ENCODE assay signal across 8 cellular contexts in the genomic region with DNA sequence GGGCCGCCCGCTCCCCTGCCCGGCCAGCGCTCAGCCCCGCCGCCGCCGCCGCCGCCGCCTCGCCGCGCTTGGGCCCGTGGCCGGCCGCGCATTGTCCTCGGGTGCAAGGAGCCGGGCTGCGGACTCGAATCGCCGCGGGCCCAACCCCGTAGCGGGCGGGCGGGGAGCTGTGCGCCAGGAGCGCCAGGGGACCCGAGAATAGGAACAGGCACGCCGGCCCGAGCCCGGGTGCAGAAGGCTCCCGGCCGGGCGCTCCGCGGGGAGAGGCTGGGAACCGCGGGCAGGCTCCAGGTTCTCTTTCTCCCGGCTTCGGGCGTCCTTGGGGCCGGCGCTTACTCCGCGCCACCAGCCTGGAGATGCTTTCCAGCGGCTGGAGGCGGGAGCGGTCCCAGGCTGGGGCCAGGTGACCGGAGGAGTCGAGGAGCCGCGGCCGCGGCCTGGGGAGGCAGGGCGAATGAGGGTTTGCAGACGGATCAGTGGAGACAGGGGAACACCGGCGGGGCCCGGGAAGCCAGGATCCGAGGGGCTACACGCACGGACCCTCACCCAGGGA. TPM values are rescaled to one million over a fixed set of nuclear protein-coding genes. Genes with fewer than 3 reads are reported as not detected.
A peak's percentile ranks its signal among the peaks of the same experiment; 100 is the strongest.
DNase-seq lines count a peak whose midpoint lies in the region; ATAC-seq and TF ChIP-seq lines count a peak whose summit lies in the region.

No MANE protein-coding gene starts in this region.

- no peaks in the 10 kb centered on the region for H4K20me1 ChIP-seq in neural cell (ENCODE audit: insufficient read depth)

- peak overlapping the region; percentile 95 for H3K9ac ChIP-seq in neural cell (ENCODE audit: low read length)

- in situ Hi-C loops in HAP-1 (cut with MboI; ENCODE audit: low sequenced_read_pairs): no loop called here

- no peak for TF ChIP-seq RAD21 in neural cell (conservative IDR thresholded peaks at IDR 0.05)

- peak overlapping the region; percentile 92 for H3K27ac ChIP-seq in neural cell (ENCODE audit: low read length)

- POLR2A ChIA-PET in activated CD8-positive, alpha-beta T cell treated with anti-CD3 and anti-CD28 coated beads, Interleukin-2, amount 10 ng/mL, durations not matched to agents 7 days and 5 days (lab: Charles Lee): no interaction called here

- H3K4me1 ChIP-seq in HAP-1: peaks cover 35% of the 10 kb centered on the region

- peaks cover 73% of the 10 kb centered on the region for H3K27me3 Mint-ChIP-seq in activated CD8-positive, alpha-beta T cell treated with anti-CD3 and anti-CD28 coated beads, Interleukin-2, amount 10 ng/mL, durations not matched to agents 7 days and 5 days (ENCODE audit: low read depth)

- H3K36me3 ChIP-seq in HAP-1 (replicated peaks) (no peaks in the 10 kb centered on the region), neural cell (ENCODE audit: insufficient read depth, low read length) (no peaks in the 10 kb centered on the region)

- ATAC-seq in activated CD8-positive, alpha-beta T cell treated with anti-CD3 and anti-CD28 coated beads, Interleukin-2, amount 10 ng/mL, durations not matched to agents 7 days and 5 days: peak; percentile 29

- peak; percentile 46 for DNase-seq in COLO668 (lab: John Stamatoyannopoulos, UW; ENCODE audit: unreplicated experiment)
- DNase-seq in HAP-1 (ENCODE audit: low spot score in 2 of 2): peak in 1 of 2 experiments; percentile 41
- DNase-seq in activated CD8-positive, alpha-beta T cell treated with anti-CD3 and anti-CD28 coated beads, Interleukin-2, amount 10 ng/mL, durations not matched to agents 7 days and 5 days: no peak
- DNase-seq in fibroblast of pulmonary artery (ENCODE audit: low read depth): peak; percentile 33
- DNase-seq in NCI-H187 treated with DMSO at 0.1 percent for 48 hours (lab: John Stamatoyannopoulos, UW): no peak
- no peak for DNase-seq in HUDEP-2 (lab: John Stamatoyannopoulos, UW; ENCODE audit: unreplicated experiment in 76 of 76)
- DNase-seq in central memory CD4-positive, alpha-beta T cell: no peak

- H3K4me3 ChIP-seq in HAP-1 (peak overlapping the region; percentile 71), fibroblast of pulmonary artery (replicated peaks; ENCODE audit: low read depth, low read length) (peak overlapping the region; percentile 70), neural cell (ENCODE audit: low read length) (peak overlapping the region; percentile 97)

- peaks cover 1% of the 10 kb centered on the region for H3K36me3 Mint-ChIP-seq in activated CD8-positive, alpha-beta T cell treated with anti-CD3 and anti-CD28 coated beads, Interleukin-2, amount 10 ng/mL, durations not matched to agents 7 days and 5 days (ENCODE audit: low read depth)

- H3K27me3 ChIP-seq in HAP-1 (ENCODE audit: low read depth) (no peaks in the 10 kb centered on the region), neural cell (ENCODE audit: insufficient read depth, low read depth, low read length) (no peaks in the 10 kb centered on the region)

- H3K79me2 ChIP-seq in neural cell (replicated peaks; ENCODE audit: insufficient read depth, low read length): peaks cover 30% of the 10 kb centered on the region

- CTCF ChIA-PET in activated CD8-positive, alpha-beta T cell treated with anti-CD3 and anti-CD28 coated beads, Interleukin-2, amount 10 ng/mL, durations not matched to agents 7 days and 5 days (lab: Charles Lee): no interaction called here

- H3K4me1 Mint-ChIP-seq in activated CD8-positive, alpha-beta T cell treated with anti-CD3 and anti-CD28 coated beads, Interleukin-2, amount 10 ng/mL, durations not matched to agents 7 days and 5 days (ENCODE audit: low read depth): peaks cover 24% of the 10 kb centered on the region

- peak overlapping the region; percentile 64 for H3K4me3 Mint-ChIP-seq in activated CD8-positive, alpha-beta T cell treated with anti-CD3 and anti-CD28 coated beads, Interleukin-2, amount 10 ng/mL, durations not matched to agents 7 days and 5 days

- H3K9me3 Mint-ChIP-seq in activated CD8-positive, alpha-beta T cell treated with anti-CD3 and anti-CD28 coated beads, Interleukin-2, amount 10 ng/mL, durations not matched to agents 7 days and 5 days (ENCODE audit: insufficient read depth): no peaks in the 10 kb centered on the region

- peaks cover 13% of the 10 kb centered on the region for H3F3A ChIP-seq in neural cell (ENCODE audit: insufficient read depth, low read length, poor library complexity, severe bottlenecking)

- H3K9me3 ChIP-seq in HAP-1: no peaks in the 10 kb centered on the region
- H3K9me3 ChIP-seq in neural cell (ENCODE audit: low read length): no peaks in the 10 kb centered on the region

- H3K4me2 ChIP-seq in neural cell (ENCODE audit: low read length): peak overlapping the region; percentile 95

- no peak overlapping the region for H3K27ac Mint-ChIP-seq in activated CD8-positive, alpha-beta T cell treated with anti-CD3 and anti-CD28 coated beads, Interleukin-2, amount 10 ng/mL, durations not matched to agents 7 days and 5 days

- peak overlapping the region; percentile 33 for H2AFZ ChIP-seq in neural cell (ENCODE audit: low read depth, low read length)

- H3K9me2 ChIP-seq in neural cell (ENCODE audit: insufficient read depth, low read length): no peaks in the 10 kb centered on the region

- no peak for TF ChIP-seq CTCF in fibroblast of pulmonary artery (IDR thresholded peaks at IDR 0.05; ENCODE audit: low read length, missing control alignments)
- no peak for TF ChIP-seq CTCF in neural cell (IDR thresholded peaks at IDR 0.05; ENCODE audit: poor library complexity, severe bottlenecking)

- no peak for TF ChIP-seq EP300 in neural cell (conservative IDR thresholded peaks at IDR 0.05; ENCODE audit: poor library complexity, severe bottlenecking)

TF ChIP-seq in neural cell, 6 proteins besides CTCF, POLR2A, EP300 and RAD21:
- TF ChIP-seq TAF1 (IDR thresholded peaks at IDR 0.05; ENCODE audit: low read depth) (no peak), POLR2AphosphoS5 (IDR thresholded peaks at IDR 0.05) (peak; percentile 20), EZH2 (IDR thresholded peaks at IDR 0.05; ENCODE audit: borderline replicate concordance, insufficient read depth, low read length, poor library complexity, severe bottlenecking) (no peak), MXI1 (conservative IDR thresholded peaks at IDR 0.05; ENCODE audit: poor library complexity, severe bottlenecking) (peak; percentile 45), SMC3 (conservative IDR thresholded peaks at IDR 0.05; ENCODE audit: poor library complexity) (no peak)
- TF ChIP-seq, protein P1, sequence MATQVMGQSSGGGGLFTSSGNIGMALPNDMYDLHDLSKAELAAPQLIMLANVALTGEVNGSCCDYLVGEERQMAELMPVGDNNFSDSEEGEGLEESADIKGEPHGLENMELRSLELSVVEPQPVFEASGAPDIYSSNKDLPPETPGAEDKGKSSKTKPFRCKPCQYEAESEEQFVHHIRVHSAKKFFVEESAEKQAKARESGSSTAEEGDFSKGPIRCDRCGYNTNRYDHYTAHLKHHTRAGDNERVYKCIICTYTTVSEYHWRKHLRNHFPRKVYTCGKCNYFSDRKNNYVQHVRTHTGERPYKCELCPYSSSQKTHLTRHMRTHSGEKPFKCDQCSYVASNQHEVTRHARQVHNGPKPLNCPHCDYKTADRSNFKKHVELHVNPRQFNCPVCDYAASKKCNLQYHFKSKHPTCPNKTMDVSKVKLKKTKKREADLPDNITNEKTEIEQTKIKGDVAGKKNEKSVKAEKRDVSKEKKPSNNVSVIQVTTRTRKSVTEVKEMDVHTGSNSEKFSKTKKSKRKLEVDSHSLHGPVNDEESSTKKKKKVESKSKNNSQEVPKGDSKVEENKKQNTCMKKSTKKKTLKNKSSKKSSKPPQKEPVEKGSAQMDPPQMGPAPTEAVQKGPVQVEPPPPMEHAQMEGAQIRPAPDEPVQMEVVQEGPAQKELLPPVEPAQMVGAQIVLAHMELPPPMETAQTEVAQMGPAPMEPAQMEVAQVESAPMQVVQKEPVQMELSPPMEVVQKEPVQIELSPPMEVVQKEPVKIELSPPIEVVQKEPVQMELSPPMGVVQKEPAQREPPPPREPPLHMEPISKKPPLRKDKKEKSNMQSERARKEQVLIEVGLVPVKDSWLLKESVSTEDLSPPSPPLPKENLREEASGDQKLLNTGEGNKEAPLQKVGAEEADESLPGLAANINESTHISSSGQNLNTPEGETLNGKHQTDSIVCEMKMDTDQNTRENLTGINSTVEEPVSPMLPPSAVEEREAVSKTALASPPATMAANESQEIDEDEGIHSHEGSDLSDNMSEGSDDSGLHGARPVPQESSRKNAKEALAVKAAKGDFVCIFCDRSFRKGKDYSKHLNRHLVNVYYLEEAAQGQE (IDR thresholded peaks at IDR 0.05; ENCODE audit: borderline replicate concordance): peak; percentile 24

RNA-seq across cellular contexts. Expression of a gene that starts 0.6 kb away (rescaled TPM):
- not detected for total RNA-seq in activated CD8-positive, alpha-beta T cell treated with anti-CD3 and anti-CD28 coated beads, Interleukin-2, amount 10 ng/mL, durations not matched to agents 7 days and 5 days
- polyA plus RNA-seq in neural cell: 0.99 and 1.2 TPM in 2 replicates
- 4.7 and 7.8 TPM in 2 replicates for polyA minus RNA-seq in neural cell

RNA-seq across cellular contexts. Expression of a gene that starts 53.8 kb away (rescaled TPM):
- 10 to 100 TPM; 14.9 to 17.4 TPM for total RNA-seq in activated CD8-positive, alpha-beta T cell treated with anti-CD3 and anti-CD28 coated beads, Interleukin-2, amount 10 ng/mL, durations not matched to agents 7 days and 5 days
- polyA plus RNA-seq in neural cell: 70.0 and 86.6 TPM in 2 replicates
- polyA minus RNA-seq in neural cell: 23.1 and 30.6 TPM in 2 replicates

Comparison
In these comparisons a context has a peak if more than half of its experiments do, and no peak if none do; other contexts are left out.
1. DNase-seq: peak in COLO668 (single experiment) and fibroblast of pulmonary artery (single experiment); none in activated CD8-positive, alpha-beta T cell treated with anti-CD3 and anti-CD28 coated beads, Interleukin-2, amount 10 ng/mL, durations not matched to agents 7 days and 5 days (single experiment), NCI-H187 treated with DMSO at 0.1 percent for 48 hours (single experiment), HUDEP-2 (0 of 76) and central memory CD4-positive, alpha-beta T cell (single experiment).
2. Peak in every context shown above with its lines, with median percentiles within 50 percentile points of each other: H3K4me3 ChIP-seq.